In the genomic region with DNA sequence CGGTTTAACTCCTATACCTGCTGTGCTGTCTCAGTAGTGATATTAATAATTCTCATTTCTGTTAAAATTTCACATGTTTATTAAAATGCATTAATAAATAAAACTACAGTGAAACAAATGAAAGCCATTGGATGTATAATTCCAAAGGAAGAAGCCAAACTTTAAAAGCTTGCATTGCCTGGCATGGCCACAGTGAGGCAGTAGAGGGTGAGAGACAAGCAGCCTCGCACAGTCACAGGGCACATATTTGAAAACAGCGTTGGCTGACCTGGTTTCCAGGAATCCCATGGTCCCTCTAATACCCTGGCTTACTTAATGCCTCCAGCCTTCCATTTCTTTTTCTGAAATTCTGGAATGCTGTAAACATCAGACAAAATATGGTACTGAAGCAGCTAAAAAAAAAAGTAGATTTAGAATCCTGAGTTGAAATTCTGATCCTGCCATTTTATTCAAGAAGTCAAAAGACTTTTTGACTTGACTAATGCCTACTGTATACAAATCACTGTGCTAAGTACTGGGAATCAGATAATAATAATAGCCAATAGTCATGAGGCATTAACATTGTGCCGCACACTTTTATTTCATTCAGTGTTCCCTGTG, we compare ENCODE assay signal across 1 cellular context.
TF ChIP-seq lines count a peak whose summit lies in the region.

No MANE protein-coding gene starts in this region.

TF ChIP-seq in GM12878, 131 proteins besides CTCF, POLR2A, EP300 and RAD21 (continued from another document):
- TF ChIP-seq, protein P1, sequence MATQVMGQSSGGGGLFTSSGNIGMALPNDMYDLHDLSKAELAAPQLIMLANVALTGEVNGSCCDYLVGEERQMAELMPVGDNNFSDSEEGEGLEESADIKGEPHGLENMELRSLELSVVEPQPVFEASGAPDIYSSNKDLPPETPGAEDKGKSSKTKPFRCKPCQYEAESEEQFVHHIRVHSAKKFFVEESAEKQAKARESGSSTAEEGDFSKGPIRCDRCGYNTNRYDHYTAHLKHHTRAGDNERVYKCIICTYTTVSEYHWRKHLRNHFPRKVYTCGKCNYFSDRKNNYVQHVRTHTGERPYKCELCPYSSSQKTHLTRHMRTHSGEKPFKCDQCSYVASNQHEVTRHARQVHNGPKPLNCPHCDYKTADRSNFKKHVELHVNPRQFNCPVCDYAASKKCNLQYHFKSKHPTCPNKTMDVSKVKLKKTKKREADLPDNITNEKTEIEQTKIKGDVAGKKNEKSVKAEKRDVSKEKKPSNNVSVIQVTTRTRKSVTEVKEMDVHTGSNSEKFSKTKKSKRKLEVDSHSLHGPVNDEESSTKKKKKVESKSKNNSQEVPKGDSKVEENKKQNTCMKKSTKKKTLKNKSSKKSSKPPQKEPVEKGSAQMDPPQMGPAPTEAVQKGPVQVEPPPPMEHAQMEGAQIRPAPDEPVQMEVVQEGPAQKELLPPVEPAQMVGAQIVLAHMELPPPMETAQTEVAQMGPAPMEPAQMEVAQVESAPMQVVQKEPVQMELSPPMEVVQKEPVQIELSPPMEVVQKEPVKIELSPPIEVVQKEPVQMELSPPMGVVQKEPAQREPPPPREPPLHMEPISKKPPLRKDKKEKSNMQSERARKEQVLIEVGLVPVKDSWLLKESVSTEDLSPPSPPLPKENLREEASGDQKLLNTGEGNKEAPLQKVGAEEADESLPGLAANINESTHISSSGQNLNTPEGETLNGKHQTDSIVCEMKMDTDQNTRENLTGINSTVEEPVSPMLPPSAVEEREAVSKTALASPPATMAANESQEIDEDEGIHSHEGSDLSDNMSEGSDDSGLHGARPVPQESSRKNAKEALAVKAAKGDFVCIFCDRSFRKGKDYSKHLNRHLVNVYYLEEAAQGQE (IDR thresholded peaks at IDR 0.05; ENCODE audit: low read depth, low read length), result no peak
- TF ChIP-seq SRF (IDR thresholded peaks at IDR 0.05; ENCODE audit: low read depth in 2 of 2, low read length in 2 of 2) (no peak), ZNF622 (IDR thresholded peaks at IDR 0.05) (no peak), STAT1 (conservative IDR thresholded peaks at IDR 0.05) (no peak), KAT2A (conservative IDR thresholded peaks at IDR 0.05; ENCODE audit: control insufficient read depth, low read depth, low read length) (no peak), HDGF (IDR thresholded peaks at IDR 0.05) (no peak), HDAC2 (IDR thresholded peaks at IDR 0.05) (no peak), TCF7 (IDR thresholded peaks at IDR 0.05; ENCODE audit: borderline replicate concordance) (no peak), SUPT20H (IDR thresholded peaks at IDR 0.05; ENCODE audit: borderline replicate concordance, control insufficient read depth, low read depth, low read length) (no peak), RBBP5 (conservative IDR thresholded peaks at IDR 0.05) (no peak)
- TF ChIP-seq, protein P2, sequence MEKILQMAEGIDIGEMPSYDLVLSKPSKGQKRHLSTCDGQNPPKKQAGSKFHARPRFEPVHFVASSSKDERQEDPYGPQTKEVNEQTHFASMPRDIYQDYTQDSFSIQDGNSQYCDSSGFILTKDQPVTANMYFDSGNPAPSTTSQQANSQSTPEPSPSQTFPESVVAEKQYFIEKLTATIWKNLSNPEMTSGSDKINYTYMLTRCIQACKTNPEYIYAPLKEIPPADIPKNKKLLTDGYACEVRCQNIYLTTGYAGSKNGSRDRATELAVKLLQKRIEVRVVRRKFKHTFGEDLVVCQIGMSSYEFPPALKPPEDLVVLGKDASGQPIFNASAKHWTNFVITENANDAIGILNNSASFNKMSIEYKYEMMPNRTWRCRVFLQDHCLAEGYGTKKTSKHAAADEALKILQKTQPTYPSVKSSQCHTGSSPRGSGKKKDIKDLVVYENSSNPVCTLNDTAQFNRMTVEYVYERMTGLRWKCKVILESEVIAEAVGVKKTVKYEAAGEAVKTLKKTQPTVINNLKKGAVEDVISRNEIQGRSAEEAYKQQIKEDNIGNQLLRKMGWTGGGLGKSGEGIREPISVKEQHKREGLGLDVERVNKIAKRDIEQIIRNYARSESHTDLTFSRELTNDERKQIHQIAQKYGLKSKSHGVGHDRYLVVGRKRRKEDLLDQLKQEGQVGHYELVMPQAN (conservative IDR thresholded peaks at IDR 0.05), result no peak
